Comparison of ENCODE assay signal across 21 cellular contexts in genomic region chr2:105411720-105412407, GRCh38. TPM values are rescaled to one million over a fixed set of nuclear protein-coding genes. Genes with fewer than 3 reads are reported as not detected.
DNase-seq lines count a peak whose midpoint lies in the region; ATAC-seq, FAIRE-seq and TF ChIP-seq lines count a peak whose summit lies in the region.
"Had no signal": no experiment of that assay in that cellular context is flagged by ENCODE, and none has a peak within 500 bp of the region (broad histone marks: within the 10 kb centered on the region; RNA-seq: fewer than 3 reads in every experiment).

No MANE protein-coding gene starts in this region.

- no peak overlapping the region for H2AK5ac ChIP-seq in H9 (ENCODE audit: insufficient read length, low read length)

- no peaks in the 10 kb centered on the region for H3K79me2 ChIP-seq in endothelial cell of umbilical vein (ENCODE audit: control insufficient read depth, insufficient read depth, low read length)
- H3K79me2 ChIP-seq in H9 (ENCODE audit: insufficient read depth, low read length) = no peaks in the 10 kb centered on the region

- no peak overlapping the region for H3K18ac ChIP-seq in H9 (ENCODE audit: insufficient read length, low read depth, low read length)

- intact Hi-C loops in endothelial cell of umbilical vein (cut with micrococcal nuclease) = loop anchor here (2.0 kb wide), 1 partner anchor 105 kb away; no protein-coding TSS in a partner anchor
- intact Hi-C loops in activated T-helper 2 cell treated with anti-CD3 and anti-CD28 coated beads, Interferon-gamma antibody, Interleukin-2, Interleukin-4, amounts not matched to agents 10 μg/mL and 5 μg/mL and 100 μg/mL, durations not matched to agents 14 hours and 24 hours and 36 hours (cut with micrococcal nuclease) = no loop called here

- H3K9me3 Mint-ChIP-seq in activated T-helper 2 cell treated with anti-CD3 and anti-CD28 coated beads, Interferon-gamma antibody, Interleukin-2, Interleukin-4, amounts not matched to agents 10 μg/mL and 5 μg/mL and 100 μg/mL, durations not matched to agents 14 hours and 24 hours and 36 hours = no peaks in the 10 kb centered on the region
- H3K9me3 Mint-ChIP-seq in H9 = no peaks in the 10 kb centered on the region
- H3K9me3 Mint-ChIP-seq: activated naive CD8-positive, alpha-beta T cell treated with anti-CD3 and anti-CD28 coated beads, Interleukin-2, amount 10 ng/mL, durations not matched to agents 7 days and 5 days; T-helper 1 cell treated with Interleukin-12 subunit alpha and Interleukin-12 subunit beta and Interleukin-4 antibody, amounts not matched to agents 30 μg/mL and 1 μg/mL, for 36 hours; WTC11 had no signal

- no peak for TF ChIP-seq POLR2A in A549 (IDR thresholded peaks at IDR 0.05; ENCODE audit: low read length)
- no peak for TF ChIP-seq POLR2A in endothelial cell of umbilical vein (IDR thresholded peaks at IDR 0.05; ENCODE audit: low read depth, low read length)

- FAIRE-seq in A549 (lab: Jason Lieb, UNC) (no peak), endothelial cell of umbilical vein (lab: Jason Lieb, UNC) (peak; percentile 58)

- H3K4me1 Mint-ChIP-seq in activated T-helper 2 cell treated with anti-CD3 and anti-CD28 coated beads, Interferon-gamma antibody, Interleukin-2, Interleukin-4, amounts not matched to agents 10 μg/mL and 5 μg/mL and 100 μg/mL, durations not matched to agents 14 hours and 24 hours and 36 hours (ENCODE audit: low read depth) = peaks cover 7% of the 10 kb centered on the region
- peaks cover 0 to 5% of the 10 kb centered on the region in 2 experiments; a peak in 2 of 4 replicates for H3K4me1 Mint-ChIP-seq in H9
- H3K4me1 Mint-ChIP-seq: activated naive CD8-positive, alpha-beta T cell treated with anti-CD3 and anti-CD28 coated beads, Interleukin-2, amount 10 ng/mL, durations not matched to agents 7 days and 5 days; WTC11 had no signal

- H4K20me1 ChIP-seq in endothelial cell of umbilical vein (replicated peaks; ENCODE audit: control insufficient read depth, extremely low read depth, insufficient read depth, low read length) (no peaks in the 10 kb centered on the region), H9 (ENCODE audit: control insufficient read depth, insufficient read depth, insufficient read length) (no peaks in the 10 kb centered on the region)
- H4K20me1 ChIP-seq: BLaER1 treated with 17β-estradiol and CSF1 and Interleukin-3, amounts not matched to agents 10 nM and 100 nM had no signal

- no peaks in the 10 kb centered on the region for H3K36me3 ChIP-seq in endothelial cell of umbilical vein (ENCODE audit: control insufficient read depth in 2 of 2, extremely low read depth in 1 of 2, insufficient read depth in 2 of 2, low read length in 2 of 2)
- H3K36me3 ChIP-seq: BLaER1 treated with 17β-estradiol and CSF1 and Interleukin-3, amounts not matched to agents 10 nM and 100 nM; right atrium auricular region had no signal

- H3K4me3 Mint-ChIP-seq in activated T-helper 2 cell treated with anti-CD3 and anti-CD28 coated beads, Interferon-gamma antibody, Interleukin-2, Interleukin-4, amounts not matched to agents 10 μg/mL and 5 μg/mL and 100 μg/mL, durations not matched to agents 14 hours and 24 hours and 36 hours (ENCODE audit: low read depth) = no peak overlapping the region
- no peak overlapping the region for H3K4me3 Mint-ChIP-seq in H9
- H3K4me3 Mint-ChIP-seq: activated CD8-positive, alpha-beta T cell treated with anti-CD3 and anti-CD28 coated beads, Interleukin-2, amount 10 ng/mL, durations not matched to agents 7 days and 5 days; activated naive CD8-positive, alpha-beta T cell treated with anti-CD3 and anti-CD28 coated beads, Interleukin-2, amount 10 ng/mL, durations not matched to agents 7 days and 5 days; T-helper 1 cell treated with Interleukin-12 subunit alpha and Interleukin-12 subunit beta and Interleukin-4 antibody, amounts not matched to agents 30 μg/mL and 1 μg/mL, for 36 hours; WTC11 had no signal

- CTCF ChIA-PET in A549 (lab: Yijun Ruan, JAX) = no interaction called here
- CTCF ChIA-PET in endothelial cell of umbilical vein (lab: Charles Lee) = no interaction called here

- peaks cover 36% of the 10 kb centered on the region for H3K27me3 Mint-ChIP-seq in activated T-helper 2 cell treated with anti-CD3 and anti-CD28 coated beads, Interferon-gamma antibody, Interleukin-2, Interleukin-4, amounts not matched to agents 10 μg/mL and 5 μg/mL and 100 μg/mL, durations not matched to agents 14 hours and 24 hours and 36 hours (ENCODE audit: low read depth)
- peaks cover 6% of the 10 kb centered on the region for H3K27me3 Mint-ChIP-seq in H9 (ENCODE audit: low read depth)

- H2BK20ac ChIP-seq in H9 (ENCODE audit: low read depth, low read length, poor library complexity, severe bottlenecking) = no peak overlapping the region

- no peak overlapping the region for H3K9ac ChIP-seq in endothelial cell of umbilical vein (replicated peaks; ENCODE audit: extremely low read depth, insufficient read depth, low read length)
- no peak overlapping the region for H3K9ac ChIP-seq in H9 (ENCODE audit: extremely low read depth, insufficient read length, low read length)
- H3K9ac ChIP-seq: BLaER1 treated with 17β-estradiol and CSF1 and Interleukin-3, amounts not matched to agents 10 nM and 100 nM had no signal

- no peak overlapping the region for H4K5ac ChIP-seq in H9 (ENCODE audit: insufficient read length, low read depth, low read length)

- 66% methylated on average over 6 of the region's 6 CpGs for WGBS in A549 (ENCODE audit: missing lambda C conversion rate)
- no CpG with 5 or more reads among the region's 6 CpGs for WGBS in H9 (ENCODE audit: extremely low coverage, insufficient read length, low lambda C conversion rate)

- H3K79me1 ChIP-seq in H9 (ENCODE audit: insufficient read depth, low read depth, low read length, poor library complexity, severe bottlenecking) = no peaks in the 10 kb centered on the region

- H3K27ac ChIP-seq in A549 = peak overlapping the region in 1 of 2 experiments; percentile 46; a peak in 2 of 6 replicates
- no peak overlapping the region for H3K27ac ChIP-seq in endothelial cell of umbilical vein (ENCODE audit: insufficient read depth, low read depth, low read length)
- no peak overlapping the region for H3K27ac ChIP-seq in H9 (ENCODE audit: insufficient read length, low read depth, low read length)
- H3K27ac ChIP-seq: BLaER1 treated with 17β-estradiol and CSF1 and Interleukin-3, amounts not matched to agents 10 nM and 100 nM; body of pancreas had no signal

- peaks cover 6 to 9% of the 10 kb centered on the region in 2 experiments for H3K27me3 ChIP-seq in endothelial cell of umbilical vein (ENCODE audit: control insufficient read depth in 2 of 2, insufficient read depth in 2 of 2, low read length in 2 of 2)
- H3K27me3 ChIP-seq in H9 (ENCODE audit: insufficient read depth, low read length) = no peaks in the 10 kb centered on the region
- H3K27me3 ChIP-seq: BLaER1 treated with 17β-estradiol and CSF1 and Interleukin-3, amounts not matched to agents 10 nM and 100 nM; body of pancreas; right atrium auricular region had no signal

- H4K8ac ChIP-seq in H9 (replicated peaks; ENCODE audit: insufficient read length, low read depth, low read length) = no peak overlapping the region

- POLR2A ChIA-PET in A549 (lab: Yijun Ruan, JAX) = no interaction called here
- POLR2A ChIA-PET in endothelial cell of umbilical vein (lab: Charles Lee) = no interaction called here

- H3K4me2 ChIP-seq in A549 = peak overlapping the region; percentile 48
- no peak overlapping the region for H3K4me2 ChIP-seq in endothelial cell of umbilical vein (ENCODE audit: insufficient read depth, low read length)
- H3K4me2 ChIP-seq in H9 (ENCODE audit: insufficient read depth, insufficient read length, low read length) = no peak overlapping the region

- no peak overlapping the region for H3K4ac ChIP-seq in H9 (ENCODE audit: low read depth, low read length)

- H3K36me3 Mint-ChIP-seq in activated T-helper 2 cell treated with anti-CD3 and anti-CD28 coated beads, Interferon-gamma antibody, Interleukin-2, Interleukin-4, amounts not matched to agents 10 μg/mL and 5 μg/mL and 100 μg/mL, durations not matched to agents 14 hours and 24 hours and 36 hours (ENCODE audit: low read depth) = no peaks in the 10 kb centered on the region
- H3K36me3 Mint-ChIP-seq in H9 (ENCODE audit: insufficient read depth in 1 of 3, low read depth in 3 of 3) = no peaks in the 10 kb centered on the region
- H3K36me3 Mint-ChIP-seq: activated naive CD8-positive, alpha-beta T cell treated with anti-CD3 and anti-CD28 coated beads, Interleukin-2, amount 10 ng/mL, durations not matched to agents 7 days and 5 days; WTC11 had no signal

- no peak overlapping the region for H3K23ac ChIP-seq in H9 (ENCODE audit: insufficient read length, low read depth, low read length)

- dilution Hi-C loops in endothelial cell of umbilical vein (cut with MboI; ENCODE audit: extremely low pct_ligation_motif_present, low sequenced_read_pairs) = no loop called here

- no peak overlapping the region for H3K14ac ChIP-seq in H9 (ENCODE audit: insufficient read depth, low read length)

- no peak overlapping the region for H3T11ph ChIP-seq in H9 (ENCODE audit: low read length)

- H2BK15ac ChIP-seq in H9 (ENCODE audit: low read depth, low read length) = no peak overlapping the region

- no peaks in the 10 kb centered on the region for H3K9me1 ChIP-seq in endothelial cell of umbilical vein (replicated peaks; ENCODE audit: control insufficient read depth, extremely low read depth, insufficient read depth, low read length)

- no peak overlapping the region for H2BK120ac ChIP-seq in H9 (ENCODE audit: low read depth, low read length, poor library complexity, severe bottlenecking)

- no TSS peak for BruUV-seq in endothelial cell of umbilical vein (replicated peaks; lab: Mats Ljungman, UMichigan)

- TF ChIP-seq EP300 in A549 (IDR thresholded peaks at IDR 0.05) = no peak

- TF ChIP-seq RAD21 in A549 (conservative IDR thresholded peaks at IDR 0.05 in 1 of 2, IDR thresholded peaks at IDR 0.05 in 1 of 2) = no peak

- DNase-seq in A549 (ENCODE audit: low read depth in 1 of 2, low spot score in 1 of 2) (peak; percentile 25 to 31), endothelial cell of umbilical vein (ENCODE audit: low read depth, low spot score) (no peak), H9 (no peak), NOMO-1 treated with DMSO at 0.1 percent for 48 hours (lab: John Stamatoyannopoulos, UW; ENCODE audit: unreplicated experiment) (no peak)
- no peak for DNase-seq in activated T-helper 2 cell treated with anti-CD3 and anti-CD28 coated beads, Interferon-gamma antibody, Interleukin-2, Interleukin-4, amounts not matched to agents 10 μg/mL and 5 μg/mL and 100 μg/mL, durations not matched to agents 14 hours and 24 hours and 36 hours (ENCODE audit: low spot score)
- DNase-seq in stimulated activated naive CD4-positive, alpha-beta T cell treated with Interleukin-2 at 50 U/mL for 16 hours (lab: John Stamatoyannopoulos, UW) = no peak
- DNase-seq: activated CD8-positive, alpha-beta T cell treated with anti-CD3 and anti-CD28 coated beads, Interleukin-2, amount 10 ng/mL, durations not matched to agents 7 days and 5 days; activated naive CD8-positive, alpha-beta T cell treated with anti-CD3 and anti-CD28 coated beads, Interleukin-2, amount 10 ng/mL, durations not matched to agents 7 days and 5 days; body of pancreas; DMS 273 treated with DMSO at 0.1 percent for 48 hours; KG1; NCI-H2029 treated with DMSO at 0.1 percent for 48 hours; NCI-H446; SIG-M5 had no signal

- no peak overlapping the region for H3K4me3 ChIP-seq in A549
- H3K4me3 ChIP-seq in endothelial cell of umbilical vein (replicated peaks in 1 of 3; ENCODE audit: insufficient read depth in 1 of 3, low read depth in 1 of 3, low read length in 3 of 3) = no peak overlapping the region
- H3K4me3 ChIP-seq: BLaER1 treated with 17β-estradiol and CSF1 and Interleukin-3, amounts not matched to agents 10 nM and 100 nM; body of pancreas; coronary artery; right atrium auricular region had no signal

- H3K27ac Mint-ChIP-seq in activated T-helper 2 cell treated with anti-CD3 and anti-CD28 coated beads, Interferon-gamma antibody, Interleukin-2, Interleukin-4, amounts not matched to agents 10 μg/mL and 5 μg/mL and 100 μg/mL, durations not matched to agents 14 hours and 24 hours and 36 hours = no peak overlapping the region
- no peak overlapping the region for H3K27ac Mint-ChIP-seq in H9
- H3K27ac Mint-ChIP-seq: activated CD8-positive, alpha-beta T cell treated with anti-CD3 and anti-CD28 coated beads, Interleukin-2, amount 10 ng/mL, durations not matched to agents 7 days and 5 days; activated naive CD8-positive, alpha-beta T cell treated with anti-CD3 and anti-CD28 coated beads, Interleukin-2, amount 10 ng/mL, durations not matched to agents 7 days and 5 days; T-helper 1 cell treated with Interleukin-12 subunit alpha and Interleukin-12 subunit beta and Interleukin-4 antibody, amounts not matched to agents 30 μg/mL and 1 μg/mL, for 36 hours; WTC11 had no signal

- no peak for TF ChIP-seq CTCF in A549 (IDR thresholded peaks at IDR 0.05)
- TF ChIP-seq CTCF in endothelial cell of umbilical vein (IDR thresholded peaks at IDR 0.05; ENCODE audit: extremely low read depth in 1 of 2, insufficient read depth in 1 of 2, low read depth in 1 of 2, low read length in 2 of 2) = no peak
- TF ChIP-seq CTCF in H9 (conservative IDR thresholded peaks at IDR 0.05) = no peak

- no peak overlapping the region for H3K56ac ChIP-seq in H9 (ENCODE audit: insufficient read length, low read depth, low read length)

- no peaks in the 10 kb centered on the region for H3K23me2 ChIP-seq in H9 (ENCODE audit: insufficient read length, low read depth, low read length, poor library complexity, severe bottlenecking)

- H2BK5ac ChIP-seq in H9 (ENCODE audit: insufficient read length, low read length) = no peak overlapping the region

- no peak overlapping the region for H2BK12ac ChIP-seq in H9 (ENCODE audit: insufficient read length, low read depth, low read length)

- no peak overlapping the region for H4K91ac ChIP-seq in H9 (ENCODE audit: insufficient read length, low read depth, low read length)

- ATAC-seq in A549 (peak in 1 of 2 experiments; percentile 21; a peak in 1 of 6 replicates), GM18870 (IDR thresholded peaks at IDR 0.05; ENCODE audit: unreplicated experiment) (peak; percentile 79), HG03175 (IDR thresholded peaks at IDR 0.05; ENCODE audit: unreplicated experiment) (peak; percentile 70)
- ATAC-seq: activated CD8-positive, alpha-beta T cell treated with anti-CD3 and anti-CD28 coated beads, Interleukin-2, amount 10 ng/mL, durations not matched to agents 7 days and 5 days; body of pancreas; WTC11 had no signal

- H3K9me3 ChIP-seq in A549 (no peaks in the 10 kb centered on the region), endothelial cell of umbilical vein (replicated peaks; ENCODE audit: control insufficient read depth, insufficient read depth, low read length) (no peaks in the 10 kb centered on the region), H9 (ENCODE audit: control insufficient read depth, low read depth, low read length) (no peaks in the 10 kb centered on the region)
- H3K9me3 ChIP-seq: BLaER1 treated with 17β-estradiol and CSF1 and Interleukin-3, amounts not matched to agents 10 nM and 100 nM; body of pancreas; right atrium auricular region had no signal

- peaks cover 32% of the 10 kb centered on the region for H3K4me1 ChIP-seq in A549
- H3K4me1 ChIP-seq in endothelial cell of umbilical vein (ENCODE audit: control insufficient read depth, extremely low read depth, insufficient read depth, low read length) = peaks cover 17% of the 10 kb centered on the region
- H3K4me1 ChIP-seq in H9 (ENCODE audit: insufficient read depth, low read length) = no peaks in the 10 kb centered on the region
- H3K4me1 ChIP-seq: body of pancreas had no signal

- H2AFZ ChIP-seq in endothelial cell of umbilical vein (ENCODE audit: low read depth, low read length) (no peak overlapping the region), H9 (ENCODE audit: low read length) (no peak overlapping the region)

RNA-seq across cellular contexts. Expression of gene FHL2, which starts 13.0 kb away (rescaled TPM):
- 85.9 and 97.6 TPM in 2 replicates for polyA plus RNA-seq in A549 (2011; rRNA removed)
- 59.4 and 66.7 TPM in 2 replicates for polyA plus RNA-seq in A549 (2012; cell fraction: cytosol; rRNA removed)
- polyA plus RNA-seq in A549 (2012; cell fraction: nucleus; rRNA removed) = 44.8 and 46.9 TPM in 2 replicates
- 57.9 to 70.3 TPM (median 68.1 TPM) in 3 replicates for polyA plus RNA-seq in A549 (2017; fragmentation: RNase III; extraction: RNeasy Plus Mini Kit Qiagen cat#74134 plus additional on column Dnase treatment)
- polyA minus RNA-seq in A549 (2011; rRNA and poly(A)+ RNA removed) = 81.4 and 86.9 TPM in 2 replicates
- total RNA-seq in endothelial cell of umbilical vein = 178 and 197 TPM in 2 replicates
- polyA plus RNA-seq in endothelial cell of umbilical vein = 491 and 497 TPM in 2 replicates
- 433 and 443 TPM in 2 replicates for polyA plus RNA-seq in endothelial cell of umbilical vein (2011; cell fraction: cytosol; rRNA removed)
- polyA plus RNA-seq in endothelial cell of umbilical vein (2011; cell fraction: nucleus; rRNA removed) = 279 and 307 TPM in 2 replicates
- polyA plus RNA-seq in endothelial cell of umbilical vein (2012) = 357 and 359 TPM in 2 replicates
- 419 and 437 TPM in 2 replicates for polyA minus RNA-seq in endothelial cell of umbilical vein
- 23.9 TPM for polyA minus RNA-seq in endothelial cell of umbilical vein (2011; cell fraction: cytosol; rRNA and poly(A)+ RNA removed)
- polyA minus RNA-seq in endothelial cell of umbilical vein (2011; cell fraction: nucleus; rRNA and poly(A)+ RNA removed) = 243 and 285 TPM in 2 replicates
- total RNA-seq in activated T-helper 2 cell treated with anti-CD3 and anti-CD28 coated beads, Interferon-gamma antibody, Interleukin-2, Interleukin-4, amounts not matched to agents 10 μg/mL and 5 μg/mL and 100 μg/mL, durations not matched to agents 14 hours and 24 hours and 36 hours = 5.3 and 5.6 TPM in 2 replicates
- total RNA-seq in H9 (2021) = 34.9 and 36.9 TPM in 2 replicates

Comparison
In these comparisons a context has a peak if more than half of its experiments do, and no peak if none do; other contexts are left out.
1. DNase-seq: peak in A549 (2 of 2); none in endothelial cell of umbilical vein (single experiment), activated T-helper 2 cell treated with anti-CD3 and anti-CD28 coated beads, Interferon-gamma antibody, Interleukin-2, Interleukin-4, amounts not matched to agents 10 μg/mL and 5 μg/mL and 100 μg/mL, durations not matched to agents 14 hours and 24 hours and 36 hours (single experiment), H9 (single experiment), stimulated activated naive CD4-positive, alpha-beta T cell treated with Interleukin-2 at 50 U/mL for 16 hours (single experiment) and NOMO-1 treated with DMSO at 0.1 percent for 48 hours (single experiment).